Comparison of ENCODE assay signal across 23 cellular contexts in genomic region chr5:116274251-116274650, GRCh38.
"Had no signal": no experiment of that assay in that cellular context is flagged by ENCODE, and none has a peak within 500 bp of the region (broad histone marks: within the 10 kb centered on the region; RNA-seq: fewer than 3 reads in every experiment).

No MANE protein-coding gene starts in this region.

- H3K9me3 ChIP-seq: colonic mucosa, thyroid gland had no signal

- H3K27ac ChIP-seq: colonic mucosa, esophagus muscularis mucosa, foreskin keratinocyte, gastroesophageal sphincter, heart right ventricle, neural progenitor cell, parathyroid adenoma, thyroid gland had no signal

- H3K4me3 ChIP-seq: colonic mucosa, esophagus muscularis mucosa, gastroesophageal sphincter, heart right ventricle, neural progenitor cell, smooth muscle cell, thyroid gland had no signal

- H3K4me2 ChIP-seq: neural progenitor cell, smooth muscle cell had no signal

- H3K27me3 ChIP-seq: colonic mucosa, esophagus muscularis mucosa, foreskin keratinocyte, gastroesophageal sphincter, heart right ventricle, neural progenitor cell, thyroid gland had no signal

- H3K9ac ChIP-seq: neural progenitor cell, parathyroid adenoma had no signal

- ATAC-seq: foreskin keratinocyte; gastroesophageal sphincter; heart right ventricle; naive thymus-derived CD4-positive, alpha-beta T cell; sciatic nerve; stimulated activated naive CD8-positive, alpha-beta T cell treated with anti-CD3 and anti-CD28 coated beads, Interleukin-15, amount 100 ng/mL, for 72 hours had no signal

- H3K36me3 ChIP-seq: colonic mucosa, esophagus muscularis mucosa, gastroesophageal sphincter, heart right ventricle, neural progenitor cell, thyroid gland had no signal

- DNase-seq: colonic mucosa; dermis blood vessel endothelial cell; effector memory CD4-positive, alpha-beta T cell; foreskin keratinocyte; heart right ventricle; hippocampal formation; mesendoderm; midbrain; naive thymus-derived CD4-positive, alpha-beta T cell; stimulated activated CD4-positive, alpha-beta T cell treated with anti-CD3 and anti-CD28 coated beads, Interleukin-12 subunit alpha, Interleukin-12 subunit beta, amount 100 ng/mL, for 4 hours; stimulated activated CD4-positive, alpha-beta T cell treated with anti-CD3 and anti-CD28 coated beads, Interleukin-1b, Interleukin-23, amount 100 ng/mL, for 48 hours; stimulated activated CD4-positive, alpha-beta T cell treated with anti-CD3 and anti-CD28 coated beads, Interleukin-4, amount 100 ng/mL, for 1 hour; stimulated activated CD8-positive, alpha-beta memory T cell treated with anti-CD3 and anti-CD28 coated beads, Interleukin-4, amount 100 ng/mL, for 48 hours; stimulated activated naive CD4-positive, alpha-beta T cell; stimulated activated naive CD8-positive, alpha-beta T cell treated with anti-CD3 and anti-CD28 coated beads, Interleukin-15, amount 100 ng/mL, for 72 hours; thyroid gland; trophoblast cell had no signal

- H3K4me1 ChIP-seq: colonic mucosa, foreskin keratinocyte, heart right ventricle, neural progenitor cell, parathyroid adenoma, thyroid gland had no signal

- H2AFZ ChIP-seq: neural progenitor cell, parathyroid adenoma had no signal
